ENCODE assay signal across 2 cellular contexts in genomic region chr20:60786686-60787217, GRCh38.
TF ChIP-seq lines count a peak whose summit lies in the region.

No MANE protein-coding gene starts in this region.

TF ChIP-seq in H1, 55 proteins besides CTCF, POLR2A, EP300 and RAD21:
- TF ChIP-seq JUN (IDR thresholded peaks at IDR 0.05; ENCODE audit: low read depth, low read length) (no peak), TAF7 (optimal IDR thresholded peaks at IDR 0.05; ENCODE audit: borderline replicate concordance, low read depth, low read length) (no peak), TCF12 (IDR thresholded peaks at IDR 0.05; ENCODE audit: low read depth, low read length) (no peak), KDM4A (IDR thresholded peaks at IDR 0.05; ENCODE audit: low read depth, low read length, severe bottlenecking) (no peak), EGR1 (IDR thresholded peaks at IDR 0.05; ENCODE audit: borderline replicate concordance, low read depth, low read length) (no peak), RBBP5 (IDR thresholded peaks at IDR 0.05; ENCODE audit: borderline replicate concordance, low read depth, low read length) (no peak), NANOG (IDR thresholded peaks at IDR 0.05; ENCODE audit: insufficient read depth, low read depth, low read length, poor library complexity, severe bottlenecking) (no peak), SIN3A (conservative IDR thresholded peaks at IDR 0.05 in 1 of 2, IDR thresholded peaks at IDR 0.05 in 1 of 2; ENCODE audit: low read depth in 1 of 2, low read length in 2 of 2) (no peak), ASH2L (IDR thresholded peaks at IDR 0.05; ENCODE audit: low read length) (no peak), CHD7 (IDR thresholded peaks at IDR 0.05; ENCODE audit: insufficient replicate concordance, low read length) (no peak)
TF ChIP-seq in H1: peak in this region for 0.

TF ChIP-seq in HepG2, 621 proteins besides CTCF, POLR2A, EP300 and RAD21:
- TF ChIP-seq NONO (IDR thresholded peaks at IDR 0.05) (peak; percentile 78; the same call in 1 of the 2 replicates), NONO (CRISPR knock-in tag; conservative IDR thresholded peaks at IDR 0.05) (no peak), XBP1 (CRISPR knock-in tag; IDR thresholded peaks at IDR 0.05) (no peak), TGIF2 (CRISPR knock-in tag; IDR thresholded peaks at IDR 0.05) (no peak), ZIK1 (CRISPR knock-in tag; IDR thresholded peaks at IDR 0.05; ENCODE audit: borderline replicate concordance, low read depth) (no peak), TRIM22 (IDR thresholded peaks at IDR 0.05) (no peak), BCL3 (CRISPR knock-in tag; IDR thresholded peaks at IDR 0.05) (no peak), KDM5B (CRISPR knock-in tag; IDR thresholded peaks at IDR 0.05; ENCODE audit: borderline replicate concordance) (no peak), ZBTB39 (CRISPR knock-in tag; IDR thresholded peaks at IDR 0.05) (no peak), KDM4B (CRISPR knock-in tag; IDR thresholded peaks at IDR 0.05) (no peak), PCBP1 (IDR thresholded peaks at IDR 0.05; ENCODE audit: borderline replicate concordance, low read depth, low read length) (peak; percentile 81; the same call in 1 of the 2 replicates), TBL1XR1 (IDR thresholded peaks at IDR 0.05; ENCODE audit: borderline replicate concordance, low read length, partially characterized antibody) (no peak), HOXD1 (CRISPR knock-in tag; IDR thresholded peaks at IDR 0.05) (no peak), PCBP2 (optimal IDR thresholded peaks at IDR 0.05; ENCODE audit: low read depth, low read length, poor library complexity, severe bottlenecking) (peak; percentile 97), ZC3H13 (CRISPR knock-in tag; IDR thresholded peaks at IDR 0.05) (no peak), GATAD1 (CRISPR knock-in tag; IDR thresholded peaks at IDR 0.05) (no peak), KAT2B (IDR thresholded peaks at IDR 0.05; ENCODE audit: borderline replicate concordance, low read depth, low read length) (no peak), FOXK2 (IDR thresholded peaks at IDR 0.05) (0 out of 2 replicates have a peak, but pooled peaks have one; percentile 12), HNRNPK (IDR thresholded peaks at IDR 0.05; ENCODE audit: low read depth, low read length, poor library complexity, severe bottlenecking) (peak; percentile 68), ARNT2 (CRISPR knock-in tag; IDR thresholded peaks at IDR 0.05; ENCODE audit: low read depth) (no peak)
